Comparison of ENCODE assay signal across 14 cellular contexts in genomic region chr9:100581661-100582060, GRCh38.
"Had no signal": no experiment of that assay in that cellular context is flagged by ENCODE, and none has a peak within 500 bp of the region (broad histone marks: within the 10 kb centered on the region; RNA-seq: fewer than 3 reads in every experiment).

No MANE protein-coding gene starts in this region.

- H3K4me3 Mint-ChIP-seq: activated CD8-positive, alpha-beta memory T cell treated with anti-CD3 and anti-CD28 coated beads, Interleukin-2, amount 10 ng/mL, durations not matched to agents 7 days and 5 days; activated naive CD8-positive, alpha-beta T cell treated with anti-CD3 and anti-CD28 coated beads for 36 hours; activated T-cell treated with anti-CD3 and anti-CD28 coated beads, Interleukin-2, amount 50 U/mL, for 24 hours had no signal

- H3K27me3 ChIP-seq: breast epithelium, dorsolateral prefrontal cortex, right lobe of liver had no signal

- H3K27ac Mint-ChIP-seq: activated CD8-positive, alpha-beta memory T cell treated with anti-CD3 and anti-CD28 coated beads, Interleukin-2, amount 10 ng/mL, durations not matched to agents 7 days and 5 days; activated naive CD8-positive, alpha-beta T cell treated with anti-CD3 and anti-CD28 coated beads for 36 hours; activated T-cell treated with anti-CD3 and anti-CD28 coated beads, Interleukin-2, amount 50 U/mL, for 24 hours had no signal

- H3K27me3 Mint-ChIP-seq: activated naive CD8-positive, alpha-beta T cell treated with anti-CD3 and anti-CD28 coated beads for 36 hours; activated T-cell treated with anti-CD3 and anti-CD28 coated beads, Interleukin-2, amount 50 U/mL, for 24 hours had no signal

- ATAC-seq: activated CD8-positive, alpha-beta memory T cell treated with anti-CD3 and anti-CD28 coated beads, Interleukin-2, amount 10 ng/mL, durations not matched to agents 7 days and 5 days; esophagus mucosa; right lobe of liver had no signal

- H3K4me1 ChIP-seq: breast epithelium, right lobe of liver had no signal

- H3K9me3 ChIP-seq: breast epithelium, right lobe of liver had no signal

- DNase-seq: activated CD4-positive, alpha-beta T cell treated with anti-CD3 and anti-CD28 coated beads, Interleukin-2, amount 50 U/mL, for 48 hours; activated CD4-positive, CD25-positive, alpha-beta regulatory T cell treated with anti-CD3 and anti-CD28 coated beads, Interleukin-2, amount 50 U/mL, for 72 hours; activated CD8-positive, alpha-beta memory T cell treated with anti-CD3 and anti-CD28 coated beads, Interleukin-2, amount 10 ng/mL, durations not matched to agents 7 days and 5 days; activated effector memory CD4-positive, alpha-beta T cell treated with anti-CD3 and anti-CD28 coated beads, Interleukin-2, amount 50 U/mL, for 16 hours; activated naive CD8-positive, alpha-beta T cell treated with anti-CD3 and anti-CD28 coated beads for 36 hours; activated T-cell treated with anti-CD3 and anti-CD28 coated beads, Interleukin-2, amount 50 U/mL, for 24 hours; dorsolateral prefrontal cortex; mesendoderm; right lobe of liver; stimulated activated CD4-positive, alpha-beta T cell treated with anti-CD3 and anti-CD28 coated beads, Interleukin-12 subunit alpha, Interleukin-12 subunit beta, amount 100 ng/mL, for 4 hours; stimulated activated naive CD4-positive, alpha-beta T cell treated with Interleukin-2 at 50 U/mL for 16 hours; T-helper 9 cell had no signal

- H3K9me3 Mint-ChIP-seq: activated naive CD8-positive, alpha-beta T cell treated with anti-CD3 and anti-CD28 coated beads for 36 hours; activated T-cell treated with anti-CD3 and anti-CD28 coated beads, Interleukin-2, amount 50 U/mL, for 24 hours had no signal

- H3K4me3 ChIP-seq: breast epithelium, right lobe of liver had no signal

- H3K36me3 ChIP-seq: breast epithelium, right lobe of liver had no signal

- H3K4me1 Mint-ChIP-seq: activated CD8-positive, alpha-beta memory T cell treated with anti-CD3 and anti-CD28 coated beads, Interleukin-2, amount 10 ng/mL, durations not matched to agents 7 days and 5 days; activated naive CD8-positive, alpha-beta T cell treated with anti-CD3 and anti-CD28 coated beads for 36 hours had no signal

- H3K36me3 Mint-ChIP-seq: activated CD8-positive, alpha-beta memory T cell treated with anti-CD3 and anti-CD28 coated beads, Interleukin-2, amount 10 ng/mL, durations not matched to agents 7 days and 5 days; activated naive CD8-positive, alpha-beta T cell treated with anti-CD3 and anti-CD28 coated beads for 36 hours had no signal

- H3K27ac ChIP-seq: breast epithelium, right lobe of liver had no signal
